1 cellular context compared by ENCODE assay signal in the genomic region with DNA sequence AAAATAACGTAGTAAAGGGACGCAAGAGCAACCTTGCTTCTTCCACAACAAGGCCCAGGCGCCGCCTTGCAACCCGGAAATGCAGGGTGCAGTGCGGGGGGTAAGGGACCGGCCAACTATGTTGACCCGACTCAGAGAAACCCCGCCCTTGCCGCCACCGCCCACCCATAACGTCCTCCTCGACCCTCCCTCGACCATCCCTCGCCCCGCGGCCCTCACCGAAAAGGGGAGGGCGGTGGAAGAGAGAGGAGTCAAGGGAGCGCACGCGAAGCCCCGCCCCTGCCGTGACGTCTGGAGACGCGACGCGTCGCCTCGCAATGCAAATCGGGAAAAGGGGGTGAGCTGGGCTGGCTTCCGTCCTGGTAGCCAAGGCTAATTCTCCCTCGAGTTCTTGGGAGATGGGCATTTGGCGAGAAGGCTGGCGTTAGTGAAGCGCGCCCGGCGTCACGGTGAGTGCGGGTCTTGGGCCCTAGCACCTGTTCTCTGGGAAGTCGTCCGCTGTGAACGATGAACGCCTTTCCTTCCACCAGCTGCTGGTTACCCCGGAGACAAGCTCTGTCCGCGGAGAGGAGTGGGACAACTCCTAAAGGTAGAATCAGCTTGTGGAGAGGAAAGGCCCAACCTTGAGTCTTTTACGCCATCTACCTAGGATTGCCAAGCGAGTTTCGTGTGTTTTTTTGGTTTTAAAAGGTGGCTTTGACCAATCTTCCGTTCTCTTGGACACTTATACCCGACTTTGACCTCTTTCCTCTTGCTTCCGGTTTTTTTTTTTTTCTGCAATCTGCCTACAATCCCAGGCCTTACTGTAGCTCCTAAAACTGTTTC.
TF ChIP-seq lines count a peak whose summit lies in the region.

A gene (plus strand): TSS at position 340 of the 825 bp plus-strand sequence. CDS start 14,669 bp downstream, outside the sequence.

TF ChIP-seq in GM12878, 131 proteins besides CTCF, POLR2A, EP300 and RAD21 (continued from another document):
- TF ChIP-seq, protein P1, sequence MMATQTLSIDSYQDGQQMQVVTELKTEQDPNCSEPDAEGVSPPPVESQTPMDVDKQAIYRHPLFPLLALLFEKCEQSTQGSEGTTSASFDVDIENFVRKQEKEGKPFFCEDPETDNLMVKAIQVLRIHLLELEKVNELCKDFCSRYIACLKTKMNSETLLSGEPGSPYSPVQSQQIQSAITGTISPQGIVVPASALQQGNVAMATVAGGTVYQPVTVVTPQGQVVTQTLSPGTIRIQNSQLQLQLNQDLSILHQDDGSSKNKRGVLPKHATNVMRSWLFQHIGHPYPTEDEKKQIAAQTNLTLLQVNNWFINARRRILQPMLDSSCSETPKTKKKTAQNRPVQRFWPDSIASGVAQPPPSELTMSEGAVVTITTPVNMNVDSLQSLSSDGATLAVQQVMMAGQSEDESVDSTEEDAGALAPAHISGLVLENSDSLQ (IDR thresholded peaks at IDR 0.05): 0 out of 2 replicates have a peak, but pooled peaks have one; percentile 14
- TF ChIP-seq YY1 (IDR thresholded peaks at IDR 0.05; ENCODE audit: low read depth, low read length) (peak; percentile 16; the same call in 1 of the 2 replicates), NR2C1 (IDR thresholded peaks at IDR 0.05) (peak; percentile 61), CHD2 (IDR thresholded peaks at IDR 0.05; ENCODE audit: borderline replicate concordance, low read depth, low read length) (peak; percentile 45; the same call in 1 of the 2 replicates), CREM (IDR thresholded peaks at IDR 0.05; ENCODE audit: low read depth) (peak; percentile 99), MYC (IDR thresholded peaks at IDR 0.05; ENCODE audit: insufficient read depth, insufficient read length, insufficient replicate concordance, low read length, severe bottlenecking) (no peak), RCOR1 (conservative IDR thresholded peaks at IDR 0.05; ENCODE audit: low read depth, low read length) (0 out of 2 replicates have a peak, but pooled peaks have one; percentile 18)
- TF ChIP-seq, protein P2, sequence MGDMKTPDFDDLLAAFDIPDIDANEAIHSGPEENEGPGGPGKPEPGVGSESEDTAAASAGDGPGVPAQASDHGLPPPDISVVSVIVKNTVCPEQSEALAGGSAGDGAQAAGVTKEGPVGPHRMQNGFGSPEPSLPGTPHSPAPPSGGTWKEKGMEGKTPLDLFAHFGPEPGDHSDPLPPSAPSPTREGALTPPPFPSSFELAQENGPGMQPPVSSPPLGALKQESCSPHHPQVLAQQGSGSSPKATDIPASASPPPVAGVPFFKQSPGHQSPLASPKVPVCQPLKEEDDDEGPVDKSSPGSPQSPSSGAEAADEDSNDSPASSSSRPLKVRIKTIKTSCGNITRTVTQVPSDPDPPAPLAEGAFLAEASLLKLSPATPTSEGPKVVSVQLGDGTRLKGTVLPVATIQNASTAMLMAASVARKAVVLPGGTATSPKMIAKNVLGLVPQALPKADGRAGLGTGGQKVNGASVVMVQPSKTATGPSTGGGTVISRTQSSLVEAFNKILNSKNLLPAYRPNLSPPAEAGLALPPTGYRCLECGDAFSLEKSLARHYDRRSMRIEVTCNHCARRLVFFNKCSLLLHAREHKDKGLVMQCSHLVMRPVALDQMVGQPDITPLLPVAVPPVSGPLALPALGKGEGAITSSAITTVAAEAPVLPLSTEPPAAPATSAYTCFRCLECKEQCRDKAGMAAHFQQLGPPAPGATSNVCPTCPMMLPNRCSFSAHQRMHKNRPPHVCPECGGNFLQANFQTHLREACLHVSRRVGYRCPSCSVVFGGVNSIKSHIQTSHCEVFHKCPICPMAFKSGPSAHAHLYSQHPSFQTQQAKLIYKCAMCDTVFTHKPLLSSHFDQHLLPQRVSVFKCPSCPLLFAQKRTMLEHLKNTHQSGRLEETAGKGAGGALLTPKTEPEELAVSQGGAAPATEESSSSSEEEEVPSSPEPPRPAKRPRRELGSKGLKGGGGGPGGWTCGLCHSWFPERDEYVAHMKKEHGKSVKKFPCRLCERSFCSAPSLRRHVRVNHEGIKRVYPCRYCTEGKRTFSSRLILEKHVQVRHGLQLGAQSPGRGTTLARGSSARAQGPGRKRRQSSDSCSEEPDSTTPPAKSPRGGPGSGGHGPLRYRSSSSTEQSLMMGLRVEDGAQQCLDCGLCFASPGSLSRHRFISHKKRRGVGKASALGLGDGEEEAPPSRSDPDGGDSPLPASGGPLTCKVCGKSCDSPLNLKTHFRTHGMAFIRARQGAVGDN (IDR thresholded peaks at IDR 0.05): peak; percentile 81
- TF ChIP-seq, protein P3, sequence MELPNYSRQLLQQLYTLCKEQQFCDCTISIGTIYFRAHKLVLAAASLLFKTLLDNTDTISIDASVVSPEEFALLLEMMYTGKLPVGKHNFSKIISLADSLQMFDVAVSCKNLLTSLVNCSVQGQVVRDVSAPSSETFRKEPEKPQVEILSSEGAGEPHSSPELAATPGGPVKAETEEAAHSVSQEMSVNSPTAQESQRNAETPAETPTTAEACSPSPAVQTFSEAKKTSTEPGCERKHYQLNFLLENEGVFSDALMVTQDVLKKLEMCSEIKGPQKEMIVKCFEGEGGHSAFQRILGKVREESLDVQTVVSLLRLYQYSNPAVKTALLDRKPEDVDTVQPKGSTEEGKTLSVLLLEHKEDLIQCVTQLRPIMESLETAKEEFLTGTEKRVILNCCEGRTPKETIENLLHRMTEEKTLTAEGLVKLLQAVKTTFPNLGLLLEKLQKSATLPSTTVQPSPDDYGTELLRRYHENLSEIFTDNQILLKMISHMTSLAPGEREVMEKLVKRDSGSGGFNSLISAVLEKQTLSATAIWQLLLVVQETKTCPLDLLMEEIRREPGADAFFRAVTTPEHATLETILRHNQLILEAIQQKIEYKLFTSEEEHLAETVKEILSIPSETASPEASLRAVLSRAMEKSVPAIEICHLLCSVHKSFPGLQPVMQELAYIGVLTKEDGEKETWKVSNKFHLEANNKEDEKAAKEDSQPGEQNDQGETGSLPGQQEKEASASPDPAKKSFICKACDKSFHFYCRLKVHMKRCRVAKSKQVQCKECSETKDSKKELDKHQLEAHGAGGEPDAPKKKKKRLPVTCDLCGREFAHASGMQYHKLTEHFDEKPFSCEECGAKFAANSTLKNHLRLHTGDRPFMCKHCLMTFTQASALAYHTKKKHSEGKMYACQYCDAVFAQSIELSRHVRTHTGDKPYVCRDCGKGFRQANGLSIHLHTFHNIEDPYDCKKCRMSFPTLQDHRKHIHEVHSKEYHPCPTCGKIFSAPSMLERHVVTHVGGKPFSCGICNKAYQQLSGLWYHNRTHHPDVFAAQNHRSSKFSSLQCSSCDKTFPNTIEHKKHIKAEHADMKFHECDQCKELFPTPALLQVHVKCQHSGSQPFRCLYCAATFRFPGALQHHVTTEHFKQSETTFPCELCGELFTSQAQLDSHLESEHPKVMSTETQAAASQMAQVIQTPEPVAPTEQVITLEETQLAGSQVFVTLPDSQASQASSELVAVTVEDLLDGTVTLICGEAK (IDR thresholded peaks at IDR 0.05; ENCODE audit: borderline replicate concordance): 0 out of 2 replicates have a peak, but pooled peaks have one; percentile 39
- TF ChIP-seq, protein P4, sequence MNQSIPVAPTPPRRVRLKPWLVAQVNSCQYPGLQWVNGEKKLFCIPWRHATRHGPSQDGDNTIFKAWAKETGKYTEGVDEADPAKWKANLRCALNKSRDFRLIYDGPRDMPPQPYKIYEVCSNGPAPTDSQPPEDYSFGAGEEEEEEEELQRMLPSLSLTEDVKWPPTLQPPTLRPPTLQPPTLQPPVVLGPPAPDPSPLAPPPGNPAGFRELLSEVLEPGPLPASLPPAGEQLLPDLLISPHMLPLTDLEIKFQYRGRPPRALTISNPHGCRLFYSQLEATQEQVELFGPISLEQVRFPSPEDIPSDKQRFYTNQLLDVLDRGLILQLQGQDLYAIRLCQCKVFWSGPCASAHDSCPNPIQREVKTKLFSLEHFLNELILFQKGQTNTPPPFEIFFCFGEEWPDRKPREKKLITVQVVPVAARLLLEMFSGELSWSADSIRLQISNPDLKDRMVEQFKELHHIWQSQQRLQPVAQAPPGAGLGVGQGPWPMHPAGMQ (IDR thresholded peaks at IDR 0.05; ENCODE audit: borderline replicate concordance): no peak
